ENCODE assay signal across 34 cellular contexts in genomic region chr7:113652501-113652900, GRCh38.
DNase-seq lines count a peak whose midpoint lies in the region; ATAC-seq, FAIRE-seq and TF ChIP-seq lines count a peak whose summit lies in the region.
"Had no signal": no experiment of that assay in that cellular context is flagged by ENCODE, and none has a peak within 500 bp of the region (broad histone marks: within the 10 kb centered on the region; RNA-seq: fewer than 3 reads in every experiment).

No MANE protein-coding gene starts in this region.

- H3K27me3 Mint-ChIP-seq in T-cell, result no peaks in the 10 kb centered on the region
- H3K27me3 Mint-ChIP-seq: activated CD4-positive, alpha-beta T cell treated with anti-CD3 and anti-CD28 coated beads, Interleukin-2, amount 10 ng/mL, durations not matched to agents 24 days and 14 days; activated CD8-positive, alpha-beta memory T cell treated with anti-CD3 and anti-CD28 coated beads, Interleukin-2, amount 10 ng/mL, durations not matched to agents 7 days and 5 days; CD4-positive, alpha-beta T cell; IgD-negative memory B cell; T-helper 17 cell had no signal

- H3K27me3 ChIP-seq in bronchial epithelial cell (ENCODE audit: control insufficient read depth, insufficient read depth, low read length), result no peaks in the 10 kb centered on the region
- no peaks in the 10 kb centered on the region for H3K27me3 ChIP-seq in keratinocyte (ENCODE audit: control insufficient read depth, extremely low read depth, insufficient read depth, low read length)
- H3K27me3 ChIP-seq in left ventricle myocardium inferior (ENCODE audit: low read depth), result no peaks in the 10 kb centered on the region
- H3K27me3 ChIP-seq: adrenal gland, cardiac muscle cell, esophagus muscularis mucosa, gastroesophageal sphincter, transverse colon had no signal

- no peak overlapping the region for H3K4me3 ChIP-seq in bronchial epithelial cell (ENCODE audit: low read depth, low read length)
- H3K4me3 ChIP-seq in keratinocyte (ENCODE audit: control insufficient read depth in 2 of 3, extremely low read depth in 1 of 3, insufficient read depth in 2 of 3, low read depth in 1 of 3, low read length in 3 of 3), result no peak overlapping the region
- H3K4me3 ChIP-seq in left ventricle myocardium inferior, result no peak overlapping the region
- H3K4me3 ChIP-seq: A549, adrenal gland, cardiac muscle cell, coronary artery, esophagus muscularis mucosa, gastroesophageal sphincter, SK-N-MC, smooth muscle cell, transverse colon had no signal

- H3K27ac Mint-ChIP-seq in T-cell, result no peak overlapping the region
- H3K27ac Mint-ChIP-seq: activated CD4-positive, alpha-beta T cell treated with anti-CD3 and anti-CD28 coated beads, Interleukin-2, amount 10 ng/mL, durations not matched to agents 24 days and 14 days; activated CD8-positive, alpha-beta memory T cell treated with anti-CD3 and anti-CD28 coated beads, Interleukin-2, amount 10 ng/mL, durations not matched to agents 7 days and 5 days; CD4-positive, alpha-beta T cell; IgD-negative memory B cell; natural killer cell; T-helper 17 cell had no signal

- no peak for ATAC-seq in HG02588 (IDR thresholded peaks at IDR 0.05; ENCODE audit: unreplicated experiment)
- no peak for ATAC-seq in T-cell (replicated peaks in 1 of 4)
- ATAC-seq: A549; activated CD8-positive, alpha-beta memory T cell treated with anti-CD3 and anti-CD28 coated beads, Interleukin-2, amount 10 ng/mL, durations not matched to agents 7 days and 5 days; gastroesophageal sphincter; natural killer cell; T-helper 17 cell had no signal

- H3K27ac ChIP-seq in keratinocyte (ENCODE audit: control insufficient read depth, insufficient read depth, low read length), result peak overlapping the region; percentile 37
- no peak overlapping the region for H3K27ac ChIP-seq in left ventricle myocardium inferior (replicated peaks)
- H3K27ac ChIP-seq: A549, adrenal gland, cardiac muscle cell, coronary artery, esophagus muscularis mucosa, gastroesophageal sphincter, SK-N-MC, transverse colon had no signal

- dilution Hi-C loops in keratinocyte (cut with MboI; ENCODE audit: extremely low pct_ligation_motif_present, low sequenced_read_pairs), result no loop called here

- H3K9me1 ChIP-seq in keratinocyte (ENCODE audit: control insufficient read depth, extremely low read depth, insufficient read depth, low read length), result no peaks in the 10 kb centered on the region

- H3K9me3 Mint-ChIP-seq in T-cell, result peaks cover 0 to 2% (median 0%) of the 10 kb centered on the region in 3 donors
- H3K9me3 Mint-ChIP-seq: activated CD4-positive, alpha-beta T cell treated with anti-CD3 and anti-CD28 coated beads, Interleukin-2, amount 10 ng/mL, durations not matched to agents 24 days and 14 days; CD4-positive, alpha-beta T cell; IgD-negative memory B cell had no signal

- peak overlapping the region; percentile 84 for H2AFZ ChIP-seq in keratinocyte (ENCODE audit: control insufficient read depth, low read length)

- H3K4me1 ChIP-seq in keratinocyte (ENCODE audit: control insufficient read depth, extremely low read depth, insufficient read depth, low read length), result peaks cover 9% of the 10 kb centered on the region
- H3K4me1 ChIP-seq in left ventricle myocardium inferior, result no peaks in the 10 kb centered on the region
- H3K4me1 ChIP-seq: A549, adrenal gland, gastroesophageal sphincter, transverse colon had no signal

- no peaks in the 10 kb centered on the region for H4K20me1 ChIP-seq in keratinocyte (ENCODE audit: control insufficient read depth, extremely low read depth, insufficient read depth, low read length)

- H3K79me2 ChIP-seq in keratinocyte (ENCODE audit: control insufficient read depth, insufficient read depth, low read length), result no peaks in the 10 kb centered on the region

- no peaks in the 10 kb centered on the region for H3K4me1 Mint-ChIP-seq in T-cell
- H3K4me1 Mint-ChIP-seq: activated CD4-positive, alpha-beta T cell treated with anti-CD3 and anti-CD28 coated beads, Interleukin-2, amount 10 ng/mL, durations not matched to agents 24 days and 14 days; activated CD8-positive, alpha-beta memory T cell treated with anti-CD3 and anti-CD28 coated beads, Interleukin-2, amount 10 ng/mL, durations not matched to agents 7 days and 5 days; IgD-negative memory B cell; natural killer cell; T-helper 17 cell had no signal

- TF ChIP-seq CTCF in bronchial epithelial cell (IDR thresholded peaks at IDR 0.05; ENCODE audit: insufficient read depth, low read length, severe bottlenecking), result no peak
- TF ChIP-seq CTCF in keratinocyte (optimal IDR thresholded peaks at IDR 0.05 in 1 of 3, IDR thresholded peaks at IDR 0.05 in 1 of 3, conservative IDR thresholded peaks at IDR 0.05 in 1 of 3; ENCODE audit: extremely low read depth in 1 of 3, insufficient read depth in 2 of 3, low read length in 3 of 3), result no peak
- TF ChIP-seq CTCF in left ventricle myocardium inferior (IDR thresholded peaks at IDR 0.05; ENCODE audit: borderline replicate concordance), result no peak

- intact Hi-C loops in left ventricle myocardium inferior (cut with micrococcal nuclease) (no loop called here), head of caudate nucleus (cut with DNase I) (no loop called here)

- CTCF ChIA-PET in T-cell (lab: Charles Lee), result no interaction called here

- DNase-seq in EL (peak; percentile 6), RKO (ENCODE audit: low spot score) (peak; percentile 30), bronchial epithelial cell (ENCODE audit: low read depth) (peak; percentile 82), keratinocyte (ENCODE audit: low read depth, low spot score) (peak; percentile 49), left ventricle myocardium inferior (no peak), head of caudate nucleus (no peak), T-cell (no peak)
- DNase-seq: activated CD4-positive, alpha-beta T cell treated with anti-CD3 and anti-CD28 coated beads, Interleukin-2, amount 10 ng/mL, durations not matched to agents 24 days and 14 days; activated CD8-positive, alpha-beta memory T cell treated with anti-CD3 and anti-CD28 coated beads, Interleukin-2, amount 10 ng/mL, durations not matched to agents 7 days and 5 days; activated naive CD4-positive, alpha-beta T cell treated with Interleukin-2 at 50 U/mL for 16 hours; adrenal gland; AML-193; CD4-positive, alpha-beta T cell; effector memory CD4-positive, alpha-beta T cell; midbrain; natural killer cell; NCI-H1092 treated with DMSO at 0.1 percent for 48 hours; NCI-H1930; NCI-H526 treated with DMSO at 0.1 percent for 48 hours; occipital lobe; stimulated activated CD4-positive, alpha-beta T cell treated with anti-CD3 and anti-CD28 coated beads, Interleukin-2, amount 100 ng/mL, for 24 hours; T-helper 17 cell; transverse colon had no signal

- no peaks in the 10 kb centered on the region for H3K9me3 ChIP-seq in keratinocyte (ENCODE audit: control insufficient read depth, low read depth, low read length)
- no peaks in the 10 kb centered on the region for H3K9me3 ChIP-seq in left ventricle myocardium inferior (replicated peaks)
- H3K9me3 ChIP-seq: A549, adrenal gland, esophagus muscularis mucosa, gastroesophageal sphincter, transverse colon had no signal

- peak overlapping the region; percentile 37 for H3K4me2 ChIP-seq in keratinocyte (ENCODE audit: control insufficient read depth, extremely low read depth, insufficient read depth, low read depth, low read length)
- H3K4me2 ChIP-seq: A549, smooth muscle cell had no signal

- no peaks in the 10 kb centered on the region for H3K36me3 Mint-ChIP-seq in T-cell
- H3K36me3 Mint-ChIP-seq: activated CD8-positive, alpha-beta memory T cell treated with anti-CD3 and anti-CD28 coated beads, Interleukin-2, amount 10 ng/mL, durations not matched to agents 7 days and 5 days; IgD-negative memory B cell; natural killer cell had no signal

- POLR2A ChIA-PET in T-cell (lab: Charles Lee), result no interaction called here

- no peak overlapping the region for H3K9ac ChIP-seq in keratinocyte (ENCODE audit: control insufficient read depth, extremely low read depth, insufficient read depth, low read length)

- no peak overlapping the region for H3K4me3 Mint-ChIP-seq in T-cell
- H3K4me3 Mint-ChIP-seq: activated CD4-positive, alpha-beta T cell treated with anti-CD3 and anti-CD28 coated beads, Interleukin-2, amount 10 ng/mL, durations not matched to agents 24 days and 14 days; activated CD8-positive, alpha-beta memory T cell treated with anti-CD3 and anti-CD28 coated beads, Interleukin-2, amount 10 ng/mL, durations not matched to agents 7 days and 5 days; CD4-positive, alpha-beta T cell; IgD-negative memory B cell; natural killer cell; T-helper 17 cell had no signal

- FAIRE-seq in bronchial epithelial cell (lab: Jason Lieb, UNC) (no peak), keratinocyte (lab: Jason Lieb, UNC) (peak; percentile 67)
- FAIRE-seq: A549, H54, RCC 7860 had no signal

- H3K36me3 ChIP-seq in bronchial epithelial cell (ENCODE audit: control insufficient read depth, insufficient read depth, low read length), result no peaks in the 10 kb centered on the region
- H3K36me3 ChIP-seq in keratinocyte (ENCODE audit: control insufficient read depth in 2 of 2, extremely low read depth in 1 of 2, insufficient read depth in 2 of 2, low read length in 2 of 2), result no peaks in the 10 kb centered on the region
- no peaks in the 10 kb centered on the region for H3K36me3 ChIP-seq in left ventricle myocardium inferior
- H3K36me3 ChIP-seq: adrenal gland, cardiac muscle cell, esophagus muscularis mucosa, gastroesophageal sphincter, transverse colon had no signal

Comparison
In these comparisons a context has a peak if more than half of its experiments do, and no peak if none do; other contexts are left out.
1. DNase-seq: peak in EL (single experiment), RKO (single experiment), bronchial epithelial cell (single experiment) and keratinocyte (single experiment); none in left ventricle myocardium inferior (single experiment), head of caudate nucleus (0 of 42) and T-cell (0 of 34).